In genomic region chr2:186496401-186496800, GRCh38 we compare ENCODE assay signal across 28 cellular contexts.
"Had no signal": no experiment of that assay in that cellular context is flagged by ENCODE, and none has a peak within 500 bp of the region (broad histone marks: within the 10 kb centered on the region; RNA-seq: fewer than 3 reads in every experiment).

No MANE protein-coding gene starts in this region.

- H3K4me3 ChIP-seq: gastrocnemius medialis, hepatocyte, ovary, right lobe of liver, upper lobe of left lung, vagina had no signal

- H3K9me3 ChIP-seq: gastrocnemius medialis, neutrophil, ovary, right lobe of liver, upper lobe of left lung, vagina had no signal

- H3K27me3 Mint-ChIP-seq: activated CD4-positive, alpha-beta memory T cell treated with anti-CD3 and anti-CD28 coated beads, Interleukin-2, amount 10 ng/mL, durations not matched to agents 7 days and 5 days; activated CD4-positive, alpha-beta T cell treated with anti-CD3 and anti-CD28 coated beads, Interleukin-2, amount 10 ng/mL, durations not matched to agents 7 days and 5 days; activated naive CD4-positive, alpha-beta T cell treated with anti-CD3 and anti-CD28 coated beads, Interleukin-2, amount 50 U/mL, for 24 hours; central memory CD8-positive, alpha-beta T cell; naive B cell; progenitor cell of endocrine pancreas; stimulated activated naive CD8-positive, alpha-beta T cell treated with anti-CD3 and anti-CD28 coated beads, Interleukin-15, Interleukin-2, amounts not matched to agents 100 ng/mL and 50 ng/mL, for 24 hours had no signal

- DNase-seq: activated CD4-positive, alpha-beta memory T cell treated with anti-CD3 and anti-CD28 coated beads, Interleukin-2, amount 10 ng/mL, durations not matched to agents 7 days and 5 days; activated CD4-positive, alpha-beta T cell treated with anti-CD3 and anti-CD28 coated beads, Interleukin-2, amount 10 ng/mL, durations not matched to agents 7 days and 5 days; activated CD8-positive, alpha-beta memory T cell treated with anti-CD3 and anti-CD28 coated beads, Interleukin-2, amount 50 U/mL, for 48 hours; activated T-cell treated with anti-CD3 and anti-CD28 coated beads, Interleukin-2, amount 50 U/mL, for 48 hours; aorta; effector CD8-positive, alpha-beta T cell; gastrocnemius medialis; islet precursor cell; left ventricle myocardium superior; naive B cell; nephron progenitor cell; ovary; right lobe of liver; stimulated activated CD4-positive, alpha-beta T cell treated with anti-CD3 and anti-CD28 coated beads, Interleukin-12 subunit alpha, Interleukin-12 subunit beta, amount 100 ng/mL, for 4 hours; stimulated activated CD4-positive, alpha-beta T cell treated with anti-CD3 and anti-CD28 coated beads, Interleukin-4, amount 100 ng/mL, for 1 hour; T-helper 1 cell; upper lobe of left lung; WERI-Rb-1 had no signal

- H3K4me2 ChIP-seq: hepatocyte had no signal

- H3K27me3 ChIP-seq: gastrocnemius medialis, hepatocyte, neutrophil, ovary, right lobe of liver, upper lobe of left lung, vagina had no signal

- H3K4me1 ChIP-seq: right lobe of liver had no signal

- H3K36me3 ChIP-seq: ovary had no signal

- H3K27ac ChIP-seq: gastrocnemius medialis, hepatocyte, neutrophil, ovary, right lobe of liver, upper lobe of left lung, vagina, WERI-Rb-1 had no signal

- H2AFZ ChIP-seq: hepatocyte had no signal

- ATAC-seq: activated CD4-positive, CD25-positive, alpha-beta regulatory T cell treated with anti-CD3 and anti-CD28 coated beads, Interleukin-2, amount 50 U/mL, for 24 hours; gastrocnemius medialis; left ventricle myocardium superior; right lobe of liver; stimulated activated effector memory CD8-positive, alpha-beta T cell treated with anti-CD3 and anti-CD28 coated beads, Interleukin-12 subunit alpha, Interleukin-12 subunit beta, amount 100 ng/mL, for 72 hours had no signal

- H3K9me3 Mint-ChIP-seq: activated CD4-positive, alpha-beta memory T cell treated with anti-CD3 and anti-CD28 coated beads, Interleukin-2, amount 10 ng/mL, durations not matched to agents 7 days and 5 days; activated CD4-positive, alpha-beta T cell treated with anti-CD3 and anti-CD28 coated beads, Interleukin-2, amount 10 ng/mL, durations not matched to agents 7 days and 5 days; activated naive CD4-positive, alpha-beta T cell treated with anti-CD3 and anti-CD28 coated beads, Interleukin-2, amount 50 U/mL, for 24 hours; activated T-helper 2 cell treated with anti-CD3 and anti-CD28 coated beads, Interferon-gamma antibody, Interleukin-2, Interleukin-4, amounts not matched to agents 10 μg/mL and 5 μg/mL and 100 μg/mL, durations not matched to agents 14 hours and 24 hours and 36 hours; central memory CD8-positive, alpha-beta T cell; naive B cell; nephron progenitor cell; stimulated activated effector memory CD8-positive, alpha-beta T cell treated with anti-CD3 and anti-CD28 coated beads, Interleukin-12 subunit alpha, Interleukin-12 subunit beta, amount 100 ng/mL, for 72 hours; stimulated activated naive CD8-positive, alpha-beta T cell treated with anti-CD3 and anti-CD28 coated beads, Interleukin-15, Interleukin-2, amounts not matched to agents 100 ng/mL and 50 ng/mL, for 24 hours had no signal

- H3K4me3 Mint-ChIP-seq: activated CD4-positive, alpha-beta memory T cell treated with anti-CD3 and anti-CD28 coated beads, Interleukin-2, amount 10 ng/mL, durations not matched to agents 7 days and 5 days; activated CD4-positive, alpha-beta T cell treated with anti-CD3 and anti-CD28 coated beads, Interleukin-2, amount 10 ng/mL, durations not matched to agents 7 days and 5 days; activated naive CD4-positive, alpha-beta T cell treated with anti-CD3 and anti-CD28 coated beads, Interleukin-2, amount 50 U/mL, for 24 hours; central memory CD8-positive, alpha-beta T cell; naive B cell; nephron progenitor cell; stimulated activated effector memory CD8-positive, alpha-beta T cell treated with anti-CD3 and anti-CD28 coated beads, Interleukin-12 subunit alpha, Interleukin-12 subunit beta, amount 100 ng/mL, for 72 hours; stimulated activated naive CD8-positive, alpha-beta T cell treated with anti-CD3 and anti-CD28 coated beads, Interleukin-15, Interleukin-2, amounts not matched to agents 100 ng/mL and 50 ng/mL, for 24 hours had no signal

- H3K27ac Mint-ChIP-seq: activated CD4-positive, alpha-beta memory T cell treated with anti-CD3 and anti-CD28 coated beads, Interleukin-2, amount 10 ng/mL, durations not matched to agents 7 days and 5 days; activated CD4-positive, alpha-beta T cell treated with anti-CD3 and anti-CD28 coated beads, Interleukin-2, amount 10 ng/mL, durations not matched to agents 7 days and 5 days; activated naive CD4-positive, alpha-beta T cell treated with anti-CD3 and anti-CD28 coated beads, Interleukin-2, amount 50 U/mL, for 24 hours; activated T-helper 2 cell treated with anti-CD3 and anti-CD28 coated beads, Interferon-gamma antibody, Interleukin-2, Interleukin-4, amounts not matched to agents 10 μg/mL and 5 μg/mL and 100 μg/mL, durations not matched to agents 14 hours and 24 hours and 36 hours; nephron progenitor cell; stimulated activated effector memory CD8-positive, alpha-beta T cell treated with anti-CD3 and anti-CD28 coated beads, Interleukin-12 subunit alpha, Interleukin-12 subunit beta, amount 100 ng/mL, for 72 hours; stimulated activated naive CD8-positive, alpha-beta T cell treated with anti-CD3 and anti-CD28 coated beads, Interleukin-15, Interleukin-2, amounts not matched to agents 100 ng/mL and 50 ng/mL, for 24 hours had no signal
